In genomic region chr19:39969681-39970423, GRCh38 we compare ENCODE assay signal across 1 cellular context.
TF ChIP-seq lines count a peak whose summit lies in the region.

No MANE protein-coding gene starts in this region.

TF ChIP-seq in HepG2, 621 proteins besides CTCF, POLR2A, EP300 and RAD21:
- TF ChIP-seq ZNF740 (CRISPR knock-in tag; IDR thresholded peaks at IDR 0.05) (no peak), POLR2AphosphoS2 (IDR thresholded peaks at IDR 0.05; ENCODE audit: low read depth, low read length) (no peak), ZNF792 (CRISPR knock-in tag; IDR thresholded peaks at IDR 0.05) (no peak), HNRNPK (IDR thresholded peaks at IDR 0.05; ENCODE audit: low read depth, low read length, poor library complexity, severe bottlenecking) (peak; percentile 40), RBFOX2 (IDR thresholded peaks at IDR 0.05; ENCODE audit: low read depth, low read length) (no peak), ZNF816 (CRISPR knock-in tag; IDR thresholded peaks at IDR 0.05; ENCODE audit: borderline replicate concordance) (peak; percentile 64; the same call in 1 of the 2 replicates), KLF12 (CRISPR knock-in tag; IDR thresholded peaks at IDR 0.05; ENCODE audit: borderline replicate concordance) (no peak), GTF2F1 (IDR thresholded peaks at IDR 0.05; ENCODE audit: low read length) (no peak), SRSF1 (optimal IDR thresholded peaks at IDR 0.05; ENCODE audit: low read depth, low read length) (no peak), SATB2 (CRISPR knock-in tag; IDR thresholded peaks at IDR 0.05) (no peak), ZNF121 (CRISPR knock-in tag; IDR thresholded peaks at IDR 0.05) (peak; percentile 8; the same call in 1 of the 2 replicates), ZNF850 (CRISPR knock-in tag; conservative IDR thresholded peaks at IDR 0.05) (peak; percentile 68; the same call in 1 of the 2 replicates), MAZ (IDR thresholded peaks at IDR 0.05; ENCODE audit: borderline replicate concordance, low read depth, low read length) (no peak), MAZ (CRISPR knock-in tag; IDR thresholded peaks at IDR 0.05; ENCODE audit: low read depth) (0 out of 2 replicates have a peak, but pooled peaks have one; percentile 29), ZNF704 (CRISPR knock-in tag; IDR thresholded peaks at IDR 0.05; ENCODE audit: borderline replicate concordance) (no peak), BCLAF1 (IDR thresholded peaks at IDR 0.05) (no peak), ZNF770 (CRISPR knock-in tag; IDR thresholded peaks at IDR 0.05) (peak; percentile 23; the same call in 1 of the 2 replicates), ZMYM3 (CRISPR knock-in tag; IDR thresholded peaks at IDR 0.05) (peak; percentile 15; the same call in 1 of the 2 replicates), JUND (CRISPR knock-in tag; IDR thresholded peaks at IDR 0.05) (no peak), NKX3-1 (CRISPR knock-in tag; IDR thresholded peaks at IDR 0.05) (no peak), ZNF546 (CRISPR knock-in tag; conservative IDR thresholded peaks at IDR 0.05) (peak; percentile 47; the same call in 1 of the 2 replicates)
- TF ChIP-seq, protein P1, sequence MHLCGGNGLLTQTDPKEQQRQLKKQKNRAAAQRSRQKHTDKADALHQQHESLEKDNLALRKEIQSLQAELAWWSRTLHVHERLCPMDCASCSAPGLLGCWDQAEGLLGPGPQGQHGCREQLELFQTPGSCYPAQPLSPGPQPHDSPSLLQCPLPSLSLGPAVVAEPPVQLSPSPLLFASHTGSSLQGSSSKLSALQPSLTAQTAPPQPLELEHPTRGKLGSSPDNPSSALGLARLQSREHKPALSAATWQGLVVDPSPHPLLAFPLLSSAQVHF (CRISPR knock-in tag; IDR thresholded peaks at IDR 0.05): no peak
TF ChIP-seq in HepG2: peak in this region for 8.
